ENCODE assay signal across 1 cellular context in the genomic region with DNA sequence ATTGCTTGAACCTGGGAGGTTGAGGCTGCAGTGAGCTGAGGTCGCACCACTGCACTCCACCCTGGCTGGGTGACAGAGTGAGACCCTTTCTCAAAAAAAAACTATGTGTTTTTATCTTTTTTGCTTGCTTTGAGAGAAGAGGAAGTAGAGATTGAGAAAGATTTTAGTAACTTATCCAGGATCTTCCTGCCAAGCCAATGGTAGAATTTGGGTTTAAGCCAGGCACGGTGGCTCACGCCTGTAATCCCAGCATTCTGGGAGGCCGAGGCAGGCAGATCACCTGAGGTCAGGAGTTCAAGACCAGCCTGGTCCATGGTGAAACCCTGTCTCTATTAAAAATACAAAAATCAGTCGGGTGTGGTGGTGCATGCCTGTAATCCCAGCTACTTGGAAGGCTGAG. TPM values are rescaled to one million over a fixed set of nuclear protein-coding genes. Genes with fewer than 3 reads are reported as not detected.
"Had no signal": no experiment of that assay in that cellular context is flagged by ENCODE, and none has a peak within 500 bp of the region (broad histone marks: within the 10 kb centered on the region; RNA-seq: fewer than 3 reads in every experiment).

No MANE protein-coding gene starts in this region.

RNA-seq across cellular contexts. Expression of gene MAP6D1, which starts 48.9 kb away (rescaled TPM):
- polyA plus RNA-seq: aorta had no signal
